ENCODE assay signal across 21 cellular contexts in the genomic region with DNA sequence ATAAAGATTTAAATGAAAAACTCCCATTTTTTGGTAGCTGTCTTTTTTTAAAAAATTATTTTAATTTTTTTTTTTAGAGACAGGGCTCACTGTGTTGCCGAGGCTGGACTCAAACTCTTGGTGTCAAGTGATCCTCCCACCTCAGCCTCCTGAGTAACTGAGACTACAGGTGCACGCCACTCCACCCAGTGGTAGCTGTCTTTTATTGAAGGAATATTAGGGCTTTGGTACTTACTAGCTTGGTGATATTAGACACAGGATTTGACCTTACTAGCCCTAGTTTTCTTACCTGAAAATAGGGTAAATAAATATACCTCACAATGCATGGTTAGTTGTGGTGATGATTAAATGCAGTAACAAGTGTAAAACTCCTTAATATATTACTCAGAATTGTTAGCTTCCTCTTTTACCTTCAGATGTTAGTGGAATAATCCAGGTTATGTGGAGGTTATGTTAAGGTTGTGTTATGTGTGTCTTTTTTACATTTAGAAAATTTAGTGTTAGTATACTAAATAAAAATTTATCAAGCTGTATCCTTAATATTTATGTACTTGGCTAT.
DNase-seq lines count a peak whose midpoint lies in the region; ATAC-seq and TF ChIP-seq lines count a peak whose summit lies in the region.
"Had no signal": no experiment of that assay in that cellular context is flagged by ENCODE, and none has a peak within 500 bp of the region (broad histone marks: within the 10 kb centered on the region; RNA-seq: fewer than 3 reads in every experiment).

No MANE protein-coding gene starts in this region.

- peak overlapping the region; percentile 29 for H3K9ac ChIP-seq in Loucy (ENCODE audit: low read depth, low read length, poor library complexity, severe bottlenecking)
- no peak overlapping the region for H3K9ac ChIP-seq in neural progenitor cell

- H3K79me2 ChIP-seq in Loucy (ENCODE audit: insufficient read depth, low read length): peaks cover 50% of the 10 kb centered on the region
- H3K79me2 ChIP-seq in neural progenitor cell (ENCODE audit: low read depth): peaks cover 63% of the 10 kb centered on the region

- H3K9me2 ChIP-seq in Loucy (replicated peaks; ENCODE audit: low read depth, low read length): no peaks in the 10 kb centered on the region

- H3K9me3 Mint-ChIP-seq in chondrocyte (ENCODE audit: low read depth) (no peaks in the 10 kb centered on the region), neural progenitor cell (no peaks in the 10 kb centered on the region)
- H3K9me3 Mint-ChIP-seq: activated B cell treated with CpG ODN at 0.5 μM for 24 hours; CD8-positive, alpha-beta memory T cell; central memory CD8-positive, alpha-beta T cell had no signal

- H3K4me3 Mint-ChIP-seq in chondrocyte (ENCODE audit: unreplicated experiment) (no peak overlapping the region), neural progenitor cell (no peak overlapping the region)
- H3K4me3 Mint-ChIP-seq: activated B cell treated with CpG ODN at 0.5 μM for 24 hours; CD8-positive, alpha-beta memory T cell; central memory CD8-positive, alpha-beta T cell; T-helper 17 cell had no signal

- H3K27me3 ChIP-seq in cardiac muscle cell (no peaks in the 10 kb centered on the region), heart left ventricle (no peaks in the 10 kb centered on the region), Loucy (ENCODE audit: insufficient read depth, low read length, poor library complexity, severe bottlenecking) (no peaks in the 10 kb centered on the region), tibial artery (no peaks in the 10 kb centered on the region), neural progenitor cell (no peaks in the 10 kb centered on the region), ovary (no peaks in the 10 kb centered on the region)
- H3K27me3 ChIP-seq: hepatocyte, stomach, vagina had no signal

- no peak for TF ChIP-seq EP300 in ovary (IDR thresholded peaks at IDR 0.05)

- TF ChIP-seq CTCF in cardiac muscle cell (IDR thresholded peaks at IDR 0.05; ENCODE audit: low read depth, low read length) (no peak), heart left ventricle (IDR thresholded peaks at IDR 0.05) (no peak), Loucy (conservative IDR thresholded peaks at IDR 0.05; ENCODE audit: low read length) (peak; percentile 45), chondrocyte (IDR thresholded peaks at IDR 0.05) (no peak), tibial artery (IDR thresholded peaks at IDR 0.05) (no peak), neural progenitor cell (IDR thresholded peaks at IDR 0.05) (no peak), ovary (IDR thresholded peaks at IDR 0.05) (no peak)

- no peak for TF ChIP-seq POLR2A in heart left ventricle (IDR thresholded peaks at IDR 0.05)
- no peak for TF ChIP-seq POLR2A in ovary (IDR thresholded peaks at IDR 0.05)

- H3K27me3 Mint-ChIP-seq in chondrocyte (ENCODE audit: low read depth): no peaks in the 10 kb centered on the region
- no peaks in the 10 kb centered on the region for H3K27me3 Mint-ChIP-seq in neural progenitor cell (ENCODE audit: insufficient read depth, low read depth)
- H3K27me3 Mint-ChIP-seq: activated B cell treated with CpG ODN at 0.5 μM for 24 hours; CD8-positive, alpha-beta memory T cell; central memory CD8-positive, alpha-beta T cell; T-helper 17 cell had no signal

- 65 to 98% (median 95%) methylated on average over 2 of the region's 2 CpGs for WGBS in heart left ventricle, 4 donors
- WGBS in ovary, 3 donors: 71 to 89% (median 89%) methylated on average over 2 of the region's 2 CpGs

- H3K4me1 Mint-ChIP-seq in chondrocyte (ENCODE audit: low read depth): peaks cover 40% of the 10 kb centered on the region
- H3K4me1 Mint-ChIP-seq in neural progenitor cell: peaks cover 16% of the 10 kb centered on the region

- peak overlapping the region; percentile 45 for H3K27ac Mint-ChIP-seq in chondrocyte (ENCODE audit: unreplicated experiment)
- H3K27ac Mint-ChIP-seq in neural progenitor cell: no peak overlapping the region
- H3K27ac Mint-ChIP-seq: activated B cell treated with CpG ODN at 0.5 μM for 24 hours; CD8-positive, alpha-beta memory T cell; T-helper 17 cell had no signal

- H3K4me1 ChIP-seq in cardiac muscle cell (ENCODE audit: low read depth): peaks cover 13% of the 10 kb centered on the region
- H3K4me1 ChIP-seq in heart left ventricle: peaks cover 0 to 36% (median 12%) of the 10 kb centered on the region in 12 donors
- H3K4me1 ChIP-seq in Loucy (ENCODE audit: insufficient read depth, low read length, poor library complexity, severe bottlenecking): peaks cover 12% of the 10 kb centered on the region
- peaks cover 8 to 43% (median 24%) of the 10 kb centered on the region in 4 donors for H3K4me1 ChIP-seq in tibial artery
- peaks cover 7% of the 10 kb centered on the region for H3K4me1 ChIP-seq in neural progenitor cell
- H3K4me1 ChIP-seq in ovary (ENCODE audit: insufficient read depth): peaks cover 4% of the 10 kb centered on the region

- intact Hi-C loops in heart left ventricle (cut with DNase I): loop anchor here in 1 of 10 donors (10.0 kb wide), 1 partner anchor 69 kb away; a partner anchor contains a TSS
- intact Hi-C loops in tibial artery (cut with DNase I; ENCODE audit: low total_unique reads): no loop called here
- intact Hi-C loops in ovary (cut with DNase I): no loop called here

- H3K4me3 ChIP-seq in cardiac muscle cell: no peak overlapping the region
- no peak overlapping the region for H3K4me3 ChIP-seq in heart left ventricle
- no peak overlapping the region for H3K4me3 ChIP-seq in Loucy (ENCODE audit: low read length, poor library complexity, severe bottlenecking)
- H3K4me3 ChIP-seq in tibial artery: no peak overlapping the region
- no peak overlapping the region for H3K4me3 ChIP-seq in neural progenitor cell
- no peak overlapping the region for H3K4me3 ChIP-seq in ovary
- H3K4me3 ChIP-seq: hepatocyte, stomach, vagina had no signal

- no peaks in the 10 kb centered on the region for H3K9me3 ChIP-seq in cardiac muscle cell (ENCODE audit: low read depth)
- H3K9me3 ChIP-seq in heart left ventricle: no peaks in the 10 kb centered on the region
- no peaks in the 10 kb centered on the region for H3K9me3 ChIP-seq in Loucy (ENCODE audit: insufficient read depth, low read depth, low read length)
- H3K9me3 ChIP-seq in tibial artery: no peaks in the 10 kb centered on the region
- no peaks in the 10 kb centered on the region for H3K9me3 ChIP-seq in neural progenitor cell (ENCODE audit: low read depth)
- H3K9me3 ChIP-seq in ovary: no peaks in the 10 kb centered on the region
- H3K9me3 ChIP-seq: stomach, vagina had no signal

- no peaks in the 10 kb centered on the region for H3F3A ChIP-seq in Loucy (ENCODE audit: low read depth)
- H3F3A ChIP-seq in neural progenitor cell (ENCODE audit: low read depth): peaks cover 7% of the 10 kb centered on the region

- ATAC-seq in heart left ventricle: no peak
- ATAC-seq: T-helper 17 cell had no signal

- no peak overlapping the region for H3K4me2 ChIP-seq in Loucy (ENCODE audit: low read depth, low read length, poor library complexity, severe bottlenecking)
- no peak overlapping the region for H3K4me2 ChIP-seq in neural progenitor cell

- H2AFZ ChIP-seq in Loucy (ENCODE audit: low read length): no peak overlapping the region
- H2AFZ ChIP-seq in neural progenitor cell (replicated peaks): no peak overlapping the region
- H2AFZ ChIP-seq: hepatocyte had no signal

- no peaks in the 10 kb centered on the region for H4K20me1 ChIP-seq in Loucy (ENCODE audit: insufficient read depth, low read length, poor library complexity, severe bottlenecking)
- peaks cover 52% of the 10 kb centered on the region for H4K20me1 ChIP-seq in neural progenitor cell (ENCODE audit: low read depth)

- DNase-seq in cardiac muscle cell (ENCODE audit: low read depth in 1 of 2, low spot score in 1 of 2) (no peak), heart left ventricle (no peak), chondrocyte (ENCODE audit: low spot score) (no peak), tibial artery (no peak), NK-92 (lab: John Stamatoyannopoulos, UW; ENCODE audit: unreplicated experiment) (no peak), neural progenitor cell (ENCODE audit: low spot score) (no peak), ovary (no peak)
- DNase-seq: activated B cell treated with CpG ODN at 0.5 μM for 24 hours; amygdala; CD8-positive, alpha-beta memory T cell; effector memory CD4-positive, alpha-beta T cell; islet precursor cell; mesendoderm; NCI-H1436 treated with DMSO at 0.1 percent for 48 hours; SHP77; stomach; T-helper 17 cell had no signal

- H3K27ac ChIP-seq in cardiac muscle cell (peak overlapping the region; percentile 97), heart left ventricle (peak overlapping the region in 4 of 12 donors; percentile 66 to 83 (median 78)), tibial artery (peak overlapping the region; percentile 52 to 76), neural progenitor cell (no peak overlapping the region), ovary (no peak overlapping the region)

- H3K36me3 ChIP-seq in cardiac muscle cell (no peaks in the 10 kb centered on the region), heart left ventricle (no peaks in the 10 kb centered on the region), Loucy (ENCODE audit: insufficient read depth, low read length) (peaks cover 5% of the 10 kb centered on the region; the same call in 1 of the 2 replicates), tibial artery (no peaks in the 10 kb centered on the region), neural progenitor cell (no peaks in the 10 kb centered on the region), ovary (no peaks in the 10 kb centered on the region)
- H3K36me3 ChIP-seq: stomach, vagina had no signal

- no peaks in the 10 kb centered on the region for H3K36me3 Mint-ChIP-seq in chondrocyte (ENCODE audit: low read depth)
- H3K36me3 Mint-ChIP-seq in neural progenitor cell: no peaks in the 10 kb centered on the region

Comparison
In these comparisons a context has a peak if more than half of its experiments do, and no peak if none do; other contexts are left out.
1. H3K27ac ChIP-seq: peak in cardiac muscle cell (single experiment) and tibial artery (2 of 2); none in neural progenitor cell (single experiment) and ovary (0 of 2).